Comparison of ENCODE assay signal across 8 cellular contexts in the genomic region with DNA sequence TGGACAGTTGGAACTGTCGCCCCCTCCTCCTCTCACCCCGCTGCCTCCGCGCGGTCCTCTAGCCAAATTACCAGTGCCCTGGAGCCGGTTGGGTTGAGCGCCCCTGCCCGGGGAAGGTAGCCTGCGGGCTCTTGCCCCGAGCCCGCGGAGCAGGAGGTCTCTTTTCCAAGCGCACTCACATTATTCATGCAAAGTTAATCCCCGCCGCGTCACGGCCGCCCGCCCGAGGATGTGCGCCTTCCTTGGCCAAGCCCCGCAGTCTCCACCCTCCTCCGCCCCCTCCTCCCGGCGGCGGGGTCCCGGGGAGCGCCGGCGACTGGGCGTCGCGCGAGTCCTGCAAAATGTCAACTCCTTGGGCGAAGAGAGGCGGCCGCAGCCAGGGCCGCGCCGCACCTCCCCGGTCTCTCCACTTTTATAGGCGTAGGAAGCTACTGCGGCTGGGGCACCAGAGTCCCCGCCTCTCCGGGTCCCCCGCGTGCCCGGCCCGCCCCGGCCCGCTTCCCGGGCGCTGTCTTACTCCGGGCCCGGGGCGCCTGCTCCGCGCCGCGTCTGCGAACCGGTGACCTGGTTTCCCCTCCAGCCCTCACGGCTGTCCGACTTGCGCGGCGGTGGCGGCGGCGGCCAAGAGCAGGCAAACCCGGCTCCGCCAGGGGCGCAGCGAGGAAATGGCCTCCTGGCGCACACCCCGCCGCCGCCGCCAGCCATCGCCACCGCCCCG. TPM values are rescaled to one million over a fixed set of nuclear protein-coding genes. Genes with fewer than 3 reads are reported as not detected.
DNase-seq lines count a peak whose midpoint lies in the region; ATAC-seq and TF ChIP-seq lines count a peak whose summit lies in the region.

A gene (minus strand): TSS at position 235 of the 718 bp plus-strand sequence.

- peak in 1 of 6 experiments; percentile 48 for TF ChIP-seq CTCF in adrenal gland (IDR thresholded peaks at IDR 0.05)
- peak; percentile 56 for TF ChIP-seq CTCF in left ventricle myocardium inferior (IDR thresholded peaks at IDR 0.05; ENCODE audit: borderline replicate concordance)
- peak; percentile 52 for TF ChIP-seq CTCF in osteocyte (IDR thresholded peaks at IDR 0.05)

- 0 to 2% (median 1%) methylated on average over 1 to 82 of the region's 82 CpGs for WGBS in adrenal gland, 4 donors

- H3K4me3 ChIP-seq in HUES48 (ENCODE audit: low read depth, low read length) (peak within 1 kb of the TSS; percentile 88), adrenal gland (peak within 1 kb of the TSS; percentile 37 to 87 (median 66)), left ventricle myocardium inferior (peak within 1 kb of the TSS; percentile 80)

- peak within 1 kb of the TSS; percentile 36 for H3K4me3 Mint-ChIP-seq in activated naive CD4-positive, alpha-beta T cell treated with anti-CD3 and anti-CD28 coated beads for 36 hours
- H3K4me3 Mint-ChIP-seq in osteocyte (ENCODE audit: unreplicated experiment): peak within 1 kb of the TSS; percentile 98
- no peak within 1 kb of the TSS for H3K4me3 Mint-ChIP-seq in activated CD8-positive, alpha-beta memory T cell treated with anti-CD3 and anti-CD28 coated beads, Interleukin-2, amount 10 ng/mL, durations not matched to agents 7 days and 5 days

- H3K36me3 ChIP-seq in HUES48 (ENCODE audit: control insufficient read depth, insufficient read depth, low read length) (no peaks in the 10 kb centered on the region), adrenal gland (replicated peaks in 1 of 2) (no peaks in the 10 kb centered on the region), left ventricle myocardium inferior (no peaks in the 10 kb centered on the region)

- peaks cover 52% of the 10 kb centered on the region for H3K27me3 Mint-ChIP-seq in activated naive CD4-positive, alpha-beta T cell treated with anti-CD3 and anti-CD28 coated beads for 36 hours (ENCODE audit: low read depth)
- H3K27me3 Mint-ChIP-seq in osteocyte (ENCODE audit: unreplicated experiment): peaks cover 15% of the 10 kb centered on the region
- peaks cover 67% of the 10 kb centered on the region for H3K27me3 Mint-ChIP-seq in activated CD8-positive, alpha-beta memory T cell treated with anti-CD3 and anti-CD28 coated beads, Interleukin-2, amount 10 ng/mL, durations not matched to agents 7 days and 5 days

- DNase-seq in activated naive CD4-positive, alpha-beta T cell treated with anti-CD3 and anti-CD28 coated beads for 36 hours: peak; percentile 7
- no peak for DNase-seq in activated naive CD4-positive, alpha-beta T cell treated with anti-CD3 and anti-CD28 coated beads, Interleukin-2, amount 50 U/mL, for 16 hours
- peak; percentile 75 to 84 (median 82) for DNase-seq in adrenal gland
- peak; percentile 79 for DNase-seq in left ventricle myocardium inferior
- peak; percentile 90 for DNase-seq in osteocyte (ENCODE audit: extremely low spot score, unreplicated experiment)
- no peak for DNase-seq in activated CD8-positive, alpha-beta memory T cell treated with anti-CD3 and anti-CD28 coated beads, Interleukin-2, amount 10 ng/mL, durations not matched to agents 7 days and 5 days

- TF ChIP-seq POLR2A in adrenal gland (IDR thresholded peaks at IDR 0.05): peak; percentile 51 to 75

- intact Hi-C loops in activated naive CD4-positive, alpha-beta T cell treated with anti-CD3 and anti-CD28 coated beads for 36 hours (cut with micrococcal nuclease): no loop called here
- intact Hi-C loops in adrenal gland (cut with DNase I) (loop anchor here in 1 of 2 donors (10.0 kb wide), 1 partner anchor 230 kb away; no protein-coding TSS in a partner anchor), left ventricle myocardium inferior (cut with micrococcal nuclease) (loop anchor here (10.0 kb wide), 1 partner anchor 230 kb away; no protein-coding TSS in a partner anchor)

- no peak for ATAC-seq in HG02763 (IDR thresholded peaks at IDR 0.05; ENCODE audit: unreplicated experiment)
- ATAC-seq in activated CD8-positive, alpha-beta memory T cell treated with anti-CD3 and anti-CD28 coated beads, Interleukin-2, amount 10 ng/mL, durations not matched to agents 7 days and 5 days: no peak

- peaks cover 39% of the 10 kb centered on the region for H3K27me3 ChIP-seq in HUES48 (ENCODE audit: control insufficient read depth, insufficient read depth, low read length)
- H3K27me3 ChIP-seq in adrenal gland: no peaks in the 10 kb centered on the region
- peaks cover 21% of the 10 kb centered on the region for H3K27me3 ChIP-seq in left ventricle myocardium inferior (ENCODE audit: low read depth)

- CTCF ChIA-PET in activated naive CD4-positive, alpha-beta T cell treated with anti-CD3 and anti-CD28 coated beads for 36 hours (lab: Charles Lee): no interaction called here
- CTCF ChIA-PET in activated CD8-positive, alpha-beta memory T cell treated with anti-CD3 and anti-CD28 coated beads, Interleukin-2, amount 10 ng/mL, durations not matched to agents 7 days and 5 days (lab: Charles Lee): no interaction called here

- peaks cover 6% of the 10 kb centered on the region for H3K4me1 Mint-ChIP-seq in activated naive CD4-positive, alpha-beta T cell treated with anti-CD3 and anti-CD28 coated beads for 36 hours (ENCODE audit: low read depth)
- peaks cover 16% of the 10 kb centered on the region for H3K4me1 Mint-ChIP-seq in osteocyte (ENCODE audit: unreplicated experiment)
- no peaks in the 10 kb centered on the region for H3K4me1 Mint-ChIP-seq in activated CD8-positive, alpha-beta memory T cell treated with anti-CD3 and anti-CD28 coated beads, Interleukin-2, amount 10 ng/mL, durations not matched to agents 7 days and 5 days

- H3K4me1 ChIP-seq in HUES48 (ENCODE audit: control insufficient read depth, insufficient read depth, low read length) (peaks cover 59% of the 10 kb centered on the region), adrenal gland (replicated peaks in 1 of 2) (peaks cover 14 to 26% of the 10 kb centered on the region in 2 donors), left ventricle myocardium inferior (peaks cover 64% of the 10 kb centered on the region)

- H3K9me3 Mint-ChIP-seq in activated naive CD4-positive, alpha-beta T cell treated with anti-CD3 and anti-CD28 coated beads for 36 hours: no peaks in the 10 kb centered on the region
- no peaks in the 10 kb centered on the region for H3K9me3 Mint-ChIP-seq in osteocyte (ENCODE audit: unreplicated experiment)
- no peaks in the 10 kb centered on the region for H3K9me3 Mint-ChIP-seq in activated CD8-positive, alpha-beta memory T cell treated with anti-CD3 and anti-CD28 coated beads, Interleukin-2, amount 10 ng/mL, durations not matched to agents 7 days and 5 days (ENCODE audit: low read depth)

- H3K9ac ChIP-seq in HUES48 (ENCODE audit: low read depth, low read length): peak within 1 kb of the TSS; percentile 58

- no peak within 1 kb of the TSS for H3K27ac Mint-ChIP-seq in activated naive CD4-positive, alpha-beta T cell treated with anti-CD3 and anti-CD28 coated beads for 36 hours
- peak within 1 kb of the TSS; percentile 80 for H3K27ac Mint-ChIP-seq in osteocyte (ENCODE audit: unreplicated experiment)
- no peak within 1 kb of the TSS for H3K27ac Mint-ChIP-seq in activated CD8-positive, alpha-beta memory T cell treated with anti-CD3 and anti-CD28 coated beads, Interleukin-2, amount 10 ng/mL, durations not matched to agents 7 days and 5 days

- H3K27ac ChIP-seq in HUES48 (ENCODE audit: low read depth, low read length) (peak within 1 kb of the TSS; percentile 57), adrenal gland (peak within 1 kb of the TSS; percentile 90 to 98 (median 95)), left ventricle myocardium inferior (replicated peaks) (peak within 1 kb of the TSS; percentile 95)

- no peaks in the 10 kb centered on the region for H3K9me3 ChIP-seq in HUES48 (ENCODE audit: control insufficient read depth, insufficient read depth, low read length)
- H3K9me3 ChIP-seq in adrenal gland (replicated peaks in 1 of 3): no peaks in the 10 kb centered on the region
- no peaks in the 10 kb centered on the region for H3K9me3 ChIP-seq in left ventricle myocardium inferior (replicated peaks)

- H3K36me3 Mint-ChIP-seq in activated naive CD4-positive, alpha-beta T cell treated with anti-CD3 and anti-CD28 coated beads for 36 hours (ENCODE audit: low read depth): no peaks in the 10 kb centered on the region
- H3K36me3 Mint-ChIP-seq in osteocyte (ENCODE audit: unreplicated experiment): peaks cover 4% of the 10 kb centered on the region
- H3K36me3 Mint-ChIP-seq in activated CD8-positive, alpha-beta memory T cell treated with anti-CD3 and anti-CD28 coated beads, Interleukin-2, amount 10 ng/mL, durations not matched to agents 7 days and 5 days: peaks cover 1% of the 10 kb centered on the region

RNA-seq across cellular contexts. Expression of the gene that starts here (rescaled TPM):
- total RNA-seq in activated naive CD4-positive, alpha-beta T cell treated with anti-CD3 and anti-CD28 coated beads for 36 hours: not detected
- total RNA-seq in adrenal gland (10 to 100 TPM in 6 of 8 donors, 1 to 10 TPM in 2; 9.4 to 30.7 (median 19.0) TPM), left ventricle myocardium inferior (32.8 TPM), osteocyte (3.6 and 4.6 TPM in 2 replicates)
- 1 to 10 TPM; 3.0 to 8.9 (median 4.8) TPM for polyA plus RNA-seq in adrenal gland
- not detected for total RNA-seq in activated CD8-positive, alpha-beta memory T cell treated with anti-CD3 and anti-CD28 coated beads, Interleukin-2, amount 10 ng/mL, durations not matched to agents 7 days and 5 days

Comparison
In these comparisons a context has a peak if more than half of its experiments do, and no peak if none do; other contexts are left out.
1. Peak in DNase-seq in activated naive CD4-positive, alpha-beta T cell treated with anti-CD3 and anti-CD28 coated beads for 36 hours; RNA of the gene not detected or under 1 TPM.
2. DNase-seq: peak in adrenal gland (7 of 7), left ventricle myocardium inferior (single experiment) and osteocyte (single experiment); none in activated naive CD4-positive, alpha-beta T cell treated with anti-CD3 and anti-CD28 coated beads, Interleukin-2, amount 50 U/mL, for 16 hours (single experiment) and activated CD8-positive, alpha-beta memory T cell treated with anti-CD3 and anti-CD28 coated beads, Interleukin-2, amount 10 ng/mL, durations not matched to agents 7 days and 5 days (single experiment).
3. Peak in every context shown above with its lines, with median percentiles within 50 percentile points of each other: H3K27ac ChIP-seq and H3K4me3 ChIP-seq.